In the genomic region with DNA sequence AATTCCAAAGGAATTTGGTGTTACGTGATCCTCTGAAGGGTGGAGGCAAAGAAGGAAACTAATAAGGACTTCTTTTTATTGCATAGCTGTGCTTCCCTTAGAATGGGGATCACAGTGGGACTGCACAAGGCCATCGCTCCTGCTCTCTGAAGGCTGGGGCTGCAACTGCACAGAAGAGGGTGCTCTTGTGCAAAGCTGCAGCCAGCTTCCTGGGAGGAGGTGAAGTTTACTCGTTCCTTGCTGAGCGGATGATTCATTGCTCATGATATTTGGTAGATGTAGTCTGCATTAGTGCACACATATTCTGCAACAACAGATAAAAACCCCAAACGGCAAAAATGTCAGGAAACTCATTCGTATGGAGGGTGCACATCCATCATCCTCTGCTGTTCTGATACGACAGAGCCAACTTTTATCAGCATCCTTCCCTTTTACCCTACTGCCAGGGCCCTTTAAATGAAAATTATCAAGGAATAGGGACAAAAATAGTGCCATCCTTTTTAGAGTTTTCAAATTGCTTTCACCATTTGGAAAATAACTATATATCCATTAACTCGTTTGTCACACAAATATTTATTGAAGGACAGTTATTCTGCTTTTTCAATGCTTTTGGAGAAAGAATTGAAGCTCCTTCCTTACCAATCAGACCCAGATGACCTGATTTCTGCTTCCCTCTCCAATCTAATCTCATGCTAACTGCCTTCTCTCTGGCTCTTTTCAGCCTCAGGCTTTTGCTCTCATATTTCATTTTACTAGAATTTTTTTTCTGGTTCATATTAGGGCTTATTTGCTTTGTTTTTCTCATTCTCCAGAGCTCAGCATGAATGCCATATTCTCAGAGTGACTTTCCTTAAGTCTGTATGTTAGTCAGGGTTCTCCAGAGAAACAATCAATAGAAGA, we compare ENCODE assay signal across 8 cellular contexts.
DNase-seq lines count a peak whose midpoint lies in the region; ATAC-seq lines count a peak whose summit lies in the region.

No MANE protein-coding gene starts in this region.

- DNase-seq in DMS153 (lab: John Stamatoyannopoulos, UW) (peak; percentile 62), HPDE6-E6E7 (ENCODE audit: extremely low spot score) (peak; percentile 81), SHP77 (lab: John Stamatoyannopoulos, UW) (peak; percentile 65 to 78), Right ventricle myocardium superior (peak; percentile 69), putamen (ENCODE audit: low spot score) (peak; percentile 67)
- DNase-seq in activated gamma-delta T cell treated with anti-CD3 and anti-CD28 coated beads, Interleukin-2, amount 50 U/mL, for 16 hours (ENCODE audit: low read depth), result peak; percentile 20

- intact Hi-C loops in Right ventricle myocardium superior (cut with DNase I), result loop anchor here (10.0 kb wide), 2 partner anchors 697 to 977 kb away; no protein-coding TSS in a partner anchor

- ATAC-seq in GM21360 (IDR thresholded peaks at IDR 0.05; ENCODE audit: unreplicated experiment) (peak; percentile 95), Right ventricle myocardium superior (ENCODE audit: poor library complexity) (peak; percentile 93), GM18873 (IDR thresholded peaks at IDR 0.05; ENCODE audit: low FRiP score, unreplicated experiment) (no peak)

Comparison
In these comparisons a context has a peak if more than half of its experiments do, and no peak if none do; other contexts are left out.
1. DNase-seq: peak in every context shown above with its lines; median percentile 81 in HPDE6-E6E7; 72 in SHP77; 69 in Right ventricle myocardium superior; 67 in putamen; 62 in DMS153; 20 in activated gamma-delta T cell treated with anti-CD3 and anti-CD28 coated beads, Interleukin-2, amount 50 U/mL, for 16 hours.